In genomic region chr10:72336259-72337038, GRCh38 we compare ENCODE assay signal across 8 cellular contexts. TPM values are rescaled to one million over a fixed set of nuclear protein-coding genes. Genes with fewer than 3 reads are reported as not detected.
DNase-seq lines count a peak whose midpoint lies in the region; ATAC-seq and TF ChIP-seq lines count a peak whose summit lies in the region.

No MANE protein-coding gene starts in this region.

- peak; percentile 28 for DNase-seq in GF-D8 (lab: John Stamatoyannopoulos, UW)
- DNase-seq in activated B cell treated with CpG ODN at 0.5 μM for 24 hours, result no peak
- DNase-seq in fibroblast of villous mesenchyme (ENCODE audit: low read depth), result peak; percentile 64
- DNase-seq in sciatic nerve (ENCODE audit: low spot score), result no peak
- no peak for DNase-seq in NCI-H82 treated with DMSO at 0.1 percent for 48 hours (lab: John Stamatoyannopoulos, UW; ENCODE audit: unreplicated experiment)
- no peak for DNase-seq in NCI-H82 (lab: John Stamatoyannopoulos, UW)

- peaks cover 69% of the 10 kb centered on the region for H3K4me1 Mint-ChIP-seq in activated B cell treated with CpG ODN at 0.5 μM for 24 hours

- TF ChIP-seq CTCF in activated B cell treated with CpG ODN at 0.5 μM for 24 hours (IDR thresholded peaks at IDR 0.05) (no peak), fibroblast of villous mesenchyme (IDR thresholded peaks at IDR 0.05; ENCODE audit: insufficient read depth, low read depth, low read length) (no peak)

- CTCF ChIA-PET in activated B cell treated with CpG ODN at 0.5 μM for 24 hours (lab: Charles Lee), result interaction anchor here (0.6 to 9.5 kb wide), 35 partner anchors 9 to 959 kb away, joined by 3 to 172 read pairs (median 5); partner anchors contain the start of genes DDIT4 and DNAJB12

- H3K4me3 Mint-ChIP-seq in activated B cell treated with CpG ODN at 0.5 μM for 24 hours, result no peak overlapping the region

- H3K9me3 Mint-ChIP-seq in activated B cell treated with CpG ODN at 0.5 μM for 24 hours, result no peaks in the 10 kb centered on the region

- no peak for ATAC-seq in activated B cell treated with CpG ODN at 0.5 μM for 24 hours (ENCODE audit: low read depth)
- ATAC-seq in sciatic nerve, result peak; percentile 23
- ATAC-seq in GM21526 (IDR thresholded peaks at IDR 0.05; ENCODE audit: low FRiP score, unreplicated experiment), result no peak
- ATAC-seq in HG03521 (IDR thresholded peaks at IDR 0.05; ENCODE audit: unreplicated experiment), result no peak

- POLR2A ChIA-PET in activated B cell treated with CpG ODN at 0.5 μM for 24 hours (lab: Charles Lee), result interaction anchor here (0.6 to 35.9 kb wide), 19 partner anchors 9 to 288 kb away, joined by 3 to 1996 read pairs (median 9); partner anchors contain the start of genes ANAPC16, ASCC1, DDIT4 and DNAJB12

- no peaks in the 10 kb centered on the region for H3K27me3 Mint-ChIP-seq in activated B cell treated with CpG ODN at 0.5 μM for 24 hours

- H3K36me3 Mint-ChIP-seq in activated B cell treated with CpG ODN at 0.5 μM for 24 hours (ENCODE audit: low read depth), result peaks cover 39% of the 10 kb centered on the region

- peak overlapping the region; percentile 3 for H3K4me3 ChIP-seq in fibroblast of villous mesenchyme (ENCODE audit: low read depth, low read length)

- H3K27ac Mint-ChIP-seq in activated B cell treated with CpG ODN at 0.5 μM for 24 hours, result peak overlapping the region; percentile 91

- intact Hi-C loops in activated B cell treated with CpG ODN at 0.5 μM for 24 hours (cut with micrococcal nuclease) (loop anchor here (1.0 to 10.0 kb wide), 3 partner anchors 210 to 572 kb away; no protein-coding TSS in a partner anchor), sciatic nerve (cut with DNase I) (loop anchor here (10.0 kb wide), 1 partner anchor 122 kb away; the partner anchor contains the start of genes ANAPC16 and ASCC1)

RNA-seq across cellular contexts. Expression of gene DNAJB12, which starts 18.3 kb away (rescaled TPM):
- total RNA-seq in activated B cell treated with CpG ODN at 0.5 μM for 24 hours (39.0 and 39.9 TPM in 2 replicates), fibroblast of villous mesenchyme (32.5 and 32.8 TPM in 2 replicates), sciatic nerve (50.0 TPM)

Comparison
In these comparisons a context has a peak if more than half of its experiments do, and no peak if none do; other contexts are left out.
1. DNase-seq: peak in GF-D8 (single experiment) and fibroblast of villous mesenchyme (single experiment); none in activated B cell treated with CpG ODN at 0.5 μM for 24 hours (single experiment), sciatic nerve (single experiment), NCI-H82 treated with DMSO at 0.1 percent for 48 hours (single experiment) and NCI-H82 (single experiment).